3 cellular contexts compared by ENCODE assay signal in genomic region chr10:114837690-114838089, GRCh38.
TF ChIP-seq lines count a peak whose summit lies in the region.

No MANE protein-coding gene starts in this region.

TF ChIP-seq in SK-N-SH treated with all-trans-retinoic acid at 6 μM for 48 hours, 23 proteins besides CTCF, POLR2A, EP300 and RAD21:
- TF ChIP-seq ZNF70 (CRISPR knock-in tag; IDR thresholded peaks at IDR 0.05): no peak
- TF ChIP-seq ZNF8 (CRISPR knock-in tag; IDR thresholded peaks at IDR 0.05): peak; percentile 91

TF ChIP-seq in SK-N-SH, 30 proteins besides CTCF, POLR2A, EP300 and RAD21:
- TF ChIP-seq NFIC (IDR thresholded peaks at IDR 0.05; ENCODE audit: borderline replicate concordance): no peak
- TF ChIP-seq JUND (IDR thresholded peaks at IDR 0.05): no peak
- TF ChIP-seq REST (IDR thresholded peaks at IDR 0.05; ENCODE audit: low read depth, low read length): no peak
- TF ChIP-seq NRF1 (IDR thresholded peaks at IDR 0.05; ENCODE audit: low read depth, low read length): no peak
- no peak for TF ChIP-seq IRF3 (IDR thresholded peaks at IDR 0.05; ENCODE audit: low read depth, low read length)
- no peak for TF ChIP-seq EZH2phosphoT487 (IDR thresholded peaks at IDR 0.05; ENCODE audit: borderline replicate concordance, low read depth)
- no peak for TF ChIP-seq SMC3 (IDR thresholded peaks at IDR 0.05; ENCODE audit: low read depth, low read length)
- no peak for TF ChIP-seq FOXJ3 (CRISPR knock-in tag; IDR thresholded peaks at IDR 0.05)
- no peak for TF ChIP-seq TCF12 (IDR thresholded peaks at IDR 0.05)
- TF ChIP-seq RCOR1 (IDR thresholded peaks at IDR 0.05; ENCODE audit: low read length): no peak
- TF ChIP-seq GATA2 (CRISPR knock-in tag; IDR thresholded peaks at IDR 0.05): no peak
- no peak for TF ChIP-seq GABPA (IDR thresholded peaks at IDR 0.05; ENCODE audit: low read depth)
- TF ChIP-seq FOXM1 (IDR thresholded peaks at IDR 0.05; ENCODE audit: low read depth): no peak
- no peak for TF ChIP-seq YY1 (IDR thresholded peaks at IDR 0.05; ENCODE audit: low read depth)
- TF ChIP-seq POLR2AphosphoS5 (IDR thresholded peaks at IDR 0.05; ENCODE audit: low read depth, low read length): no peak
- no peak for TF ChIP-seq MEF2A (IDR thresholded peaks at IDR 0.05; ENCODE audit: borderline replicate concordance, low read depth)
- TF ChIP-seq USF1 (IDR thresholded peaks at IDR 0.05; ENCODE audit: borderline replicate concordance, low read depth): no peak
- TF ChIP-seq RFX5 (IDR thresholded peaks at IDR 0.05; ENCODE audit: low read length): no peak

TF ChIP-seq in H1, 55 proteins besides CTCF, POLR2A, EP300 and RAD21:
- TF ChIP-seq BCL11A (IDR thresholded peaks at IDR 0.05; ENCODE audit: low read depth in 2 of 2, low read length in 2 of 2): no peak
- TF ChIP-seq GABPA (IDR thresholded peaks at IDR 0.05; ENCODE audit: borderline replicate concordance, insufficient read depth, low read length): no peak
- no peak for TF ChIP-seq CHD2 (IDR thresholded peaks at IDR 0.05; ENCODE audit: low read length)
- TF ChIP-seq SAP30 (IDR thresholded peaks at IDR 0.05; ENCODE audit: insufficient read depth, insufficient replicate concordance, low read length): no peak
- no peak for TF ChIP-seq JUN (IDR thresholded peaks at IDR 0.05; ENCODE audit: low read depth, low read length)
- no peak for TF ChIP-seq CHD1 (IDR thresholded peaks at IDR 0.05; ENCODE audit: low read depth, low read length)
- TF ChIP-seq SIRT6 (IDR thresholded peaks at IDR 0.05; ENCODE audit: low read length): no peak
- TF ChIP-seq CHD7 (IDR thresholded peaks at IDR 0.05; ENCODE audit: insufficient replicate concordance, low read length): no peak
- no peak for TF ChIP-seq E2F6 (IDR thresholded peaks at IDR 0.05)
- no peak for TF ChIP-seq SP2 (IDR thresholded peaks at IDR 0.05; ENCODE audit: low read length)
- TF ChIP-seq KDM5A (IDR thresholded peaks at IDR 0.05; ENCODE audit: low read length): no peak
- no peak for TF ChIP-seq TBP (IDR thresholded peaks at IDR 0.05; ENCODE audit: low read depth, low read length)
- TF ChIP-seq RNF2 (IDR thresholded peaks at IDR 0.05; ENCODE audit: borderline replicate concordance, low read depth, low read length, missing control alignments, poor library complexity, severe bottlenecking): no peak
- no peak for TF ChIP-seq SUZ12 (IDR thresholded peaks at IDR 0.05; ENCODE audit: low read length)
- TF ChIP-seq YY1 (IDR thresholded peaks at IDR 0.05; ENCODE audit: low read depth, low read length): no peak
